9 cellular contexts compared by ENCODE assay signal in genomic region chr22:39994046-39994565, GRCh38. TPM values are rescaled to one million over a fixed set of nuclear protein-coding genes. Genes with fewer than 3 reads are reported as not detected.
DNase-seq lines count a peak whose midpoint lies in the region; ATAC-seq and TF ChIP-seq lines count a peak whose summit lies in the region.
"Had no signal": no experiment of that assay in that cellular context is flagged by ENCODE, and none has a peak within 500 bp of the region (broad histone marks: within the 10 kb centered on the region; RNA-seq: fewer than 3 reads in every experiment).

No MANE protein-coding gene starts in this region.

- ATAC-seq in activated B cell treated with CpG ODN at 0.5 μM for 24 hours (ENCODE audit: low read depth): peak; percentile 10
- ATAC-seq in gastroesophageal sphincter: no peak
- ATAC-seq in sciatic nerve: no peak
- no peak for ATAC-seq in GM19455 (IDR thresholded peaks at IDR 0.05; ENCODE audit: unreplicated experiment)

- H3K27me3 Mint-ChIP-seq in CD4-positive, alpha-beta memory T cell: peaks cover 27 to 40% of the 10 kb centered on the region in 2 donors
- H3K27me3 Mint-ChIP-seq in activated B cell treated with CpG ODN at 0.5 μM for 24 hours: peaks cover 43% of the 10 kb centered on the region

- no peaks in the 10 kb centered on the region for H3K36me3 ChIP-seq in CD4-positive, alpha-beta memory T cell (ENCODE audit: insufficient read depth, low read length)
- no peaks in the 10 kb centered on the region for H3K36me3 ChIP-seq in gastroesophageal sphincter

- no peak overlapping the region for H3K27ac ChIP-seq in CD4-positive, alpha-beta memory T cell (ENCODE audit: low read depth, low read length)
- H3K27ac ChIP-seq in gastroesophageal sphincter: no peak overlapping the region

- H3K27ac Mint-ChIP-seq in CD4-positive, alpha-beta memory T cell: peak overlapping the region; percentile 15 to 77 (median 64)
- no peak overlapping the region for H3K27ac Mint-ChIP-seq in activated B cell treated with CpG ODN at 0.5 μM for 24 hours

- no peaks in the 10 kb centered on the region for H3K9me3 ChIP-seq in CD4-positive, alpha-beta memory T cell (ENCODE audit: control insufficient read depth in 1 of 2, low read length in 2 of 2)
- H3K9me3 ChIP-seq in gastroesophageal sphincter: no peaks in the 10 kb centered on the region

- POLR2A ChIA-PET in CD4-positive, alpha-beta memory T cell (lab: Charles Lee; ENCODE audit: partially characterized antibody): interaction anchor here (0.8 to 1.5 kb wide), 3 partner anchors 14 to 73 kb away, joined by 3 to 7 read pairs (median 3); no protein-coding TSS in a partner anchor
- POLR2A ChIA-PET in activated B cell treated with CpG ODN at 0.5 μM for 24 hours (lab: Charles Lee): interaction anchor here (0.6 to 1.3 kb wide), 3 partner anchors 50 to 472 kb away, joined by 4 to 6 read pairs (median 4); no protein-coding TSS in a partner anchor

- intact Hi-C loops in CD4-positive, alpha-beta memory T cell (cut with micrococcal nuclease): no loop called here
- intact Hi-C loops in activated B cell treated with CpG ODN at 0.5 μM for 24 hours (cut with micrococcal nuclease) (no loop called here), sciatic nerve (cut with DNase I) (no loop called here)

- no peaks in the 10 kb centered on the region for H3K36me3 Mint-ChIP-seq in CD4-positive, alpha-beta memory T cell
- H3K36me3 Mint-ChIP-seq in activated B cell treated with CpG ODN at 0.5 μM for 24 hours (ENCODE audit: low read depth): no peaks in the 10 kb centered on the region

- peaks cover 11% of the 10 kb centered on the region for H3K4me1 ChIP-seq in CD4-positive, alpha-beta memory T cell (ENCODE audit: insufficient read depth, low read length)
- peaks cover 0 to 25% (median 3%) of the 10 kb centered on the region in 3 donors for H3K4me1 ChIP-seq in gastroesophageal sphincter

- WGBS in gastroesophageal sphincter (ENCODE audit: low coverage in 1 of 2), 2 donors: 70 to 87% methylated on average over 9 of the region's 20 CpGs

- no peak for TF ChIP-seq POLR2A in gastroesophageal sphincter (IDR thresholded peaks at IDR 0.05)

- H3K4me3 Mint-ChIP-seq in CD4-positive, alpha-beta memory T cell: peak overlapping the region; percentile 19 to 84 (median 71)
- H3K4me3 Mint-ChIP-seq in activated B cell treated with CpG ODN at 0.5 μM for 24 hours: peak overlapping the region; percentile 56

- CTCF ChIA-PET in CD4-positive, alpha-beta memory T cell (lab: Charles Lee; ENCODE audit: partially characterized antibody): interaction anchor here (0.8 to 1.1 kb wide), 2 partner anchors 29 to 38 kb away, joined by 3 read pairs; no protein-coding TSS in a partner anchor
- CTCF ChIA-PET in activated B cell treated with CpG ODN at 0.5 μM for 24 hours (lab: Charles Lee): interaction anchor here (0.6 kb wide), 1 partner anchor 1283 kb away, joined by 3 read pairs; no protein-coding TSS in a partner anchor

- H3K4me1 Mint-ChIP-seq in CD4-positive, alpha-beta memory T cell: peaks cover 5 to 9% (median 6%) of the 10 kb centered on the region in 4 donors
- H3K4me1 Mint-ChIP-seq in activated B cell treated with CpG ODN at 0.5 μM for 24 hours: peaks cover 6% of the 10 kb centered on the region

- peaks cover 0 to 8% (median 0%) of the 10 kb centered on the region in 8 donors for H3K9me3 Mint-ChIP-seq in CD4-positive, alpha-beta memory T cell
- no peaks in the 10 kb centered on the region for H3K9me3 Mint-ChIP-seq in activated B cell treated with CpG ODN at 0.5 μM for 24 hours

- DNase-seq in CD4-positive, alpha-beta memory T cell: peak; percentile 47 to 83 (median 61)
- no peak for DNase-seq in activated B cell treated with CpG ODN at 0.5 μM for 24 hours
- peak; percentile 67 for DNase-seq in central memory CD4-positive, alpha-beta T cell
- DNase-seq in retinal pigment epithelial cell (ENCODE audit: low read depth): no peak
- no peak for DNase-seq in NCI-H2227 treated with DMSO at 0.1 percent for 48 hours (lab: John Stamatoyannopoulos, UW)
- DNase-seq in sciatic nerve (ENCODE audit: low spot score): no peak
- DNase-seq: NCI-H2107 had no signal

- H3K27me3 ChIP-seq in CD4-positive, alpha-beta memory T cell (ENCODE audit: insufficient read depth, low read length): peaks cover 27% of the 10 kb centered on the region
- peaks cover 60% of the 10 kb centered on the region for H3K27me3 ChIP-seq in gastroesophageal sphincter

- TF ChIP-seq CTCF in activated B cell treated with CpG ODN at 0.5 μM for 24 hours (IDR thresholded peaks at IDR 0.05) (no peak), retinal pigment epithelial cell (conservative IDR thresholded peaks at IDR 0.05; ENCODE audit: low read depth, low read length) (no peak), gastroesophageal sphincter (IDR thresholded peaks at IDR 0.05) (no peak)

- TF ChIP-seq EP300 in gastroesophageal sphincter (IDR thresholded peaks at IDR 0.05): no peak

- no peak overlapping the region for H3K4me3 ChIP-seq in CD4-positive, alpha-beta memory T cell (ENCODE audit: low read length in 2 of 2)
- H3K4me3 ChIP-seq in retinal pigment epithelial cell (ENCODE audit: low read length) (peak overlapping the region; percentile 3), gastroesophageal sphincter (peak overlapping the region in 1 of 2 donors; percentile 30)

RNA-seq across cellular contexts. Expression of gene FAM83F, which starts 0.6 kb away (rescaled TPM):
- total RNA-seq in CD4-positive, alpha-beta memory T cell: under 1 TPM in 1 of 2 experiments, not detected in 1; 0.29 TPM
- not detected for polyA plus RNA-seq in CD4-positive, alpha-beta memory T cell
- 0.02 and 0.13 TPM in 2 replicates for total RNA-seq in activated B cell treated with CpG ODN at 0.5 μM for 24 hours
- total RNA-seq in gastroesophageal sphincter: 1 to 10 TPM in 2 of 4 donors, under 1 TPM in 2; 0.46 to 4.2 (median 0.81) TPM
- 11.4 TPM for total RNA-seq in sciatic nerve

RNA-seq across cellular contexts. Expression of gene TMA7B, which starts 33.9 kb away (rescaled TPM):
- total RNA-seq in CD4-positive, alpha-beta memory T cell: 10 to 100 TPM in 1 of 2 experiments, 1 to 10 TPM in 1; 9.3 to 10.2 TPM
- 1 to 10 TPM in 1 of 2 donors, not detected in 1; 3.3 TPM for polyA plus RNA-seq in CD4-positive, alpha-beta memory T cell
- 0.58 TPM in 1 of 2 replicates, not detected in the other for total RNA-seq in activated B cell treated with CpG ODN at 0.5 μM for 24 hours
- total RNA-seq in gastroesophageal sphincter: not detected
- total RNA-seq in sciatic nerve: 0.45 TPM

Comparison
In these comparisons a context has a peak if more than half of its experiments do, and no peak if none do; other contexts are left out.
1. DNase-seq: peak in CD4-positive, alpha-beta memory T cell (5 of 5) and central memory CD4-positive, alpha-beta T cell (single experiment); none in activated B cell treated with CpG ODN at 0.5 μM for 24 hours (single experiment), retinal pigment epithelial cell (single experiment), NCI-H2227 treated with DMSO at 0.1 percent for 48 hours (single experiment) and sciatic nerve (single experiment).